18 cellular contexts compared by ENCODE assay signal in genomic region chr5:50768650-50769049, GRCh38.
DNase-seq lines count a peak whose midpoint lies in the region; ATAC-seq and TF ChIP-seq lines count a peak whose summit lies in the region.
"Had no signal": no experiment of that assay in that cellular context is flagged by ENCODE, and none has a peak within 500 bp of the region (broad histone marks: within the 10 kb centered on the region; RNA-seq: fewer than 3 reads in every experiment).

No MANE protein-coding gene starts in this region.

- no peak overlapping the region for H3K4me3 Mint-ChIP-seq in natural killer cell
- no peak overlapping the region for H3K4me3 Mint-ChIP-seq in natural killer cell treated with Interleukin-12 subunit alpha and Interleukin-12 subunit beta and Interleukin-15 and Interleukin-18, amount 100 ng/mL, for 72 hours
- H3K4me3 Mint-ChIP-seq in central memory CD8-positive, alpha-beta T cell: no peak overlapping the region

- no peak for TF ChIP-seq CTCF in natural killer cell (IDR thresholded peaks at IDR 0.05)

- H3K27me3 Mint-ChIP-seq in natural killer cell (ENCODE audit: low read depth in 2 of 2): no peaks in the 10 kb centered on the region
- no peaks in the 10 kb centered on the region for H3K27me3 Mint-ChIP-seq in natural killer cell treated with Interleukin-12 subunit alpha and Interleukin-12 subunit beta and Interleukin-15 and Interleukin-18, amount 100 ng/mL, for 72 hours
- H3K27me3 Mint-ChIP-seq in central memory CD8-positive, alpha-beta T cell: no peaks in the 10 kb centered on the region

- peaks cover 57 to 60% of the 10 kb centered on the region in 2 donors for H3K4me1 Mint-ChIP-seq in natural killer cell
- peaks cover 37 to 38% of the 10 kb centered on the region in 2 donors for H3K4me1 Mint-ChIP-seq in natural killer cell treated with Interleukin-12 subunit alpha and Interleukin-12 subunit beta and Interleukin-15 and Interleukin-18, amount 100 ng/mL, for 72 hours (ENCODE audit: low read depth in 2 of 2)
- peaks cover 63% of the 10 kb centered on the region for H3K4me1 Mint-ChIP-seq in central memory CD8-positive, alpha-beta T cell

- no peak for DNase-seq in natural killer cell
- no peak for DNase-seq in natural killer cell treated with Interleukin-12 subunit alpha and Interleukin-12 subunit beta and Interleukin-15 and Interleukin-18, amount 100 ng/mL, for 72 hours (ENCODE audit: low spot score)
- DNase-seq in MV-4-11 (lab: John Stamatoyannopoulos, UW): peak; percentile 22
- DNase-seq in central memory CD8-positive, alpha-beta T cell (ENCODE audit: low spot score in 2 of 2): no peak
- DNase-seq in NCI-H526 (lab: John Stamatoyannopoulos, UW): no peak
- DNase-seq: BE2C, Caco-2, DMS 273 treated with DMSO at 0.1 percent for 48 hours, Kasumi-1, NCI-H1092, NCI-H1436, NCI-H2029 treated with DMSO at 0.1 percent for 48 hours, NCI-H226, NCI-H524, NCI-H82, Peyer's patch had no signal

- H3K36me3 Mint-ChIP-seq in natural killer cell: peaks cover 17% of the 10 kb centered on the region
- H3K36me3 Mint-ChIP-seq in natural killer cell treated with Interleukin-12 subunit alpha and Interleukin-12 subunit beta and Interleukin-15 and Interleukin-18, amount 100 ng/mL, for 72 hours: peaks cover 31% of the 10 kb centered on the region
- H3K36me3 Mint-ChIP-seq in central memory CD8-positive, alpha-beta T cell (ENCODE audit: insufficient read depth): peaks cover 55% of the 10 kb centered on the region

- intact Hi-C loops in natural killer cell (cut with micrococcal nuclease): no loop called here

- peak overlapping the region; percentile 44 to 56 for H3K27ac Mint-ChIP-seq in natural killer cell
- H3K27ac Mint-ChIP-seq in natural killer cell treated with Interleukin-12 subunit alpha and Interleukin-12 subunit beta and Interleukin-15 and Interleukin-18, amount 100 ng/mL, for 72 hours: peak overlapping the region in 1 of 2 donors; percentile 74
- peak overlapping the region; percentile 58 for H3K27ac Mint-ChIP-seq in central memory CD8-positive, alpha-beta T cell (ENCODE audit: low read depth)

- ATAC-seq in natural killer cell (no peak), GM18502 (IDR thresholded peaks at IDR 0.05; ENCODE audit: poor library complexity, unreplicated experiment) (no peak), HG02571 (IDR thresholded peaks at IDR 0.05; ENCODE audit: unreplicated experiment) (no peak)
- ATAC-seq in natural killer cell treated with Interleukin-12 subunit alpha and Interleukin-12 subunit beta and Interleukin-15 and Interleukin-18, amount 100 ng/mL, for 72 hours: no peak
- ATAC-seq in central memory CD8-positive, alpha-beta T cell (replicated peaks; ENCODE audit: extremely low read depth, poor library complexity, severe bottlenecking): no peak

- H3K9me3 Mint-ChIP-seq in natural killer cell: peaks cover 0 to 2% of the 10 kb centered on the region in 2 donors
- peaks cover 5% of the 10 kb centered on the region for H3K9me3 Mint-ChIP-seq in natural killer cell treated with Interleukin-12 subunit alpha and Interleukin-12 subunit beta and Interleukin-15 and Interleukin-18, amount 100 ng/mL, for 72 hours
- no peaks in the 10 kb centered on the region for H3K9me3 Mint-ChIP-seq in central memory CD8-positive, alpha-beta T cell
